In genomic region chr7:136128050-136128449, GRCh38 we compare ENCODE assay signal across 24 cellular contexts.
DNase-seq lines count a peak whose midpoint lies in the region; ATAC-seq, FAIRE-seq and TF ChIP-seq lines count a peak whose summit lies in the region.
"Had no signal": no experiment of that assay in that cellular context is flagged by ENCODE, and none has a peak within 500 bp of the region (broad histone marks: within the 10 kb centered on the region; RNA-seq: fewer than 3 reads in every experiment).

No MANE protein-coding gene starts in this region.

- H3K27me3 ChIP-seq in Karpas-422 (ENCODE audit: low read length) (no peaks in the 10 kb centered on the region), K562 (ENCODE audit: control insufficient read depth in 2 of 2, insufficient read depth in 2 of 2, low read length in 2 of 2) (no peaks in the 10 kb centered on the region), mesendoderm (ENCODE audit: insufficient read depth, low read length, poor library complexity) (no peaks in the 10 kb centered on the region)
- H3K27me3 ChIP-seq: BE2C, BLaER1 had no signal

- no TSS peak for BruUV-seq in K562 (replicated peaks; lab: Mats Ljungman, UMichigan)

- H3K4me3 Mint-ChIP-seq in WTC11, result no peak overlapping the region
- no peak overlapping the region for H3K4me3 Mint-ChIP-seq in stimulated activated naive B cell treated with anti-CD40 and anti-IgM and Interleukin-4, amounts not matched to agents 10 μg/mL and 1 μg/mL and 100 μg/mL, for 72 hours
- H3K4me3 Mint-ChIP-seq: CD14-positive monocyte; CD4-positive, alpha-beta memory T cell; CD4-positive, CD25-positive, alpha-beta regulatory T cell; CD8-positive, alpha-beta memory T cell had no signal

- TF ChIP-seq EP300 in K562 (IDR thresholded peaks at IDR 0.05; ENCODE audit: low read length), result no peak

- peaks cover 3% of the 10 kb centered on the region; the same call in 1 of the 2 replicates for H3K4me1 ChIP-seq in Karpas-422 (ENCODE audit: low read length)
- no peaks in the 10 kb centered on the region; a peak in 1 of 5 replicates for H3K4me1 ChIP-seq in K562 (replicated peaks in 1 of 2; ENCODE audit: control insufficient read depth in 2 of 2, insufficient read depth in 2 of 2, low read length in 2 of 2)
- peaks cover 4% of the 10 kb centered on the region for H3K4me1 ChIP-seq in mesendoderm (ENCODE audit: control insufficient read depth, low read depth, low read length)
- H3K4me1 ChIP-seq: BE2C, BLaER1 had no signal

- H3K36me3 ChIP-seq in Karpas-422 (ENCODE audit: insufficient read depth, low read length) (no peaks in the 10 kb centered on the region), K562 (ENCODE audit: control insufficient read depth, insufficient read depth, low read length) (no peaks in the 10 kb centered on the region; the same call in 2 of the 3 replicates), mesendoderm (ENCODE audit: control insufficient read depth, insufficient read depth, low read length) (no peaks in the 10 kb centered on the region)
- H3K36me3 ChIP-seq: BE2C, BLaER1 had no signal

- no peaks in the 10 kb centered on the region for H3K36me3 Mint-ChIP-seq in WTC11
- peaks cover 1 to 6% of the 10 kb centered on the region in 2 donors for H3K36me3 Mint-ChIP-seq in stimulated activated naive B cell treated with anti-CD40 and anti-IgM and Interleukin-4, amounts not matched to agents 10 μg/mL and 1 μg/mL and 100 μg/mL, for 72 hours
- H3K36me3 Mint-ChIP-seq: CD14-positive monocyte; CD4-positive, CD25-positive, alpha-beta regulatory T cell had no signal

- peaks cover 7% of the 10 kb centered on the region for H3K4me1 Mint-ChIP-seq in WTC11
- H3K4me1 Mint-ChIP-seq in stimulated activated naive B cell treated with anti-CD40 and anti-IgM and Interleukin-4, amounts not matched to agents 10 μg/mL and 1 μg/mL and 100 μg/mL, for 72 hours, result no peaks in the 10 kb centered on the region
- H3K4me1 Mint-ChIP-seq: CD14-positive monocyte had no signal

- no peak overlapping the region for H2BK15ac ChIP-seq in mesendoderm (replicated peaks; ENCODE audit: low read depth)

- ATAC-seq in WTC11 (no peak; the same call in 1 of the 2 replicates), K562 (peak; percentile 64), GM21737 (IDR thresholded peaks at IDR 0.05; ENCODE audit: unreplicated experiment) (no peak)
- ATAC-seq in stimulated activated naive B cell treated with anti-CD40 and anti-IgM and Interleukin-4, amounts not matched to agents 10 μg/mL and 1 μg/mL and 100 μg/mL, for 72 hours (replicated peaks), result no peak

- no peaks in the 10 kb centered on the region for H3K79me2 ChIP-seq in Karpas-422 (ENCODE audit: low read length)
- peaks cover 10% of the 10 kb centered on the region; the same call in 1 of the 3 replicates for H3K79me2 ChIP-seq in K562 (ENCODE audit: control insufficient read depth, insufficient read depth, low read length)
- no peaks in the 10 kb centered on the region for H3K79me2 ChIP-seq in mesendoderm (ENCODE audit: control insufficient read depth, insufficient read depth, low read length)

- H3K27me3 Mint-ChIP-seq in WTC11 (ENCODE audit: low read depth), result peaks cover 5% of the 10 kb centered on the region
- peaks cover 0 to 4% of the 10 kb centered on the region in 2 donors for H3K27me3 Mint-ChIP-seq in stimulated activated naive B cell treated with anti-CD40 and anti-IgM and Interleukin-4, amounts not matched to agents 10 μg/mL and 1 μg/mL and 100 μg/mL, for 72 hours
- H3K27me3 Mint-ChIP-seq: CD4-positive, alpha-beta memory T cell; CD4-positive, CD25-positive, alpha-beta regulatory T cell; CD8-positive, alpha-beta memory T cell had no signal

- POLR2A ChIA-PET in WTC11 (lab: Charles Lee) (no interaction called here), K562 (lab: Yijun Ruan, JAX) (no interaction called here)

- H3K27ac Mint-ChIP-seq in WTC11, result no peak overlapping the region
- no peak overlapping the region for H3K27ac Mint-ChIP-seq in stimulated activated naive B cell treated with anti-CD40 and anti-IgM and Interleukin-4, amounts not matched to agents 10 μg/mL and 1 μg/mL and 100 μg/mL, for 72 hours
- H3K27ac Mint-ChIP-seq: CD14-positive monocyte; CD4-positive, alpha-beta memory T cell; CD4-positive, CD25-positive, alpha-beta regulatory T cell had no signal

- H3K23ac ChIP-seq in mesendoderm (ENCODE audit: low read length), result no peak overlapping the region

- H2BK5ac ChIP-seq in mesendoderm (ENCODE audit: low read length), result peak overlapping the region; percentile 35

- H3K4me3 ChIP-seq in Karpas-422 (ENCODE audit: low read length), result no peak overlapping the region
- H3K4me3 ChIP-seq in K562, result no peak overlapping the region
- no peak overlapping the region for H3K4me3 ChIP-seq in mesendoderm (ENCODE audit: low read length)
- H3K4me3 ChIP-seq: BLaER1 had no signal

- H3K18ac ChIP-seq in mesendoderm (ENCODE audit: low read length), result no peak overlapping the region

- H2AFZ ChIP-seq in Karpas-422 (ENCODE audit: low read length) (no peak overlapping the region), K562 (ENCODE audit: low read depth, low read length) (no peak overlapping the region)

- WGBS in K562 (ENCODE audit: insufficient coverage, low coverage, missing lambda C conversion rate), result 29% methylated on average over 3 of the region's 3 CpGs
- WGBS in mesendoderm (ENCODE audit: extremely low coverage, insufficient coverage, low lambda C conversion rate), result no CpG with 5 or more reads among the region's 3 CpGs

- H3K9me3 Mint-ChIP-seq in WTC11, result peaks cover 21% of the 10 kb centered on the region
- peaks cover 3 to 4% of the 10 kb centered on the region in 2 donors for H3K9me3 Mint-ChIP-seq in stimulated activated naive B cell treated with anti-CD40 and anti-IgM and Interleukin-4, amounts not matched to agents 10 μg/mL and 1 μg/mL and 100 μg/mL, for 72 hours
- H3K9me3 Mint-ChIP-seq: CD8-positive, alpha-beta memory T cell had no signal

- H2AK5ac ChIP-seq in mesendoderm (ENCODE audit: low read length), result no peak overlapping the region

- H3K9me2 ChIP-seq in Karpas-422 (replicated peaks; ENCODE audit: insufficient read depth, low read length), result no peaks in the 10 kb centered on the region

- H3K27ac ChIP-seq in Karpas-422 (ENCODE audit: low read length), result no peak overlapping the region
- H3K27ac ChIP-seq in K562 (ENCODE audit: extremely low read depth, low read depth, low read length), result no peak overlapping the region
- H3K27ac ChIP-seq in mesendoderm (ENCODE audit: low read depth, low read length), result no peak overlapping the region
- H3K27ac ChIP-seq: BLaER1 had no signal

- H4K8ac ChIP-seq in mesendoderm (ENCODE audit: low read depth, low read length), result no peak overlapping the region

- no peak overlapping the region for H2BK120ac ChIP-seq in mesendoderm (ENCODE audit: low read depth, low read length)

- H3K9me3 ChIP-seq in Karpas-422 (ENCODE audit: low read length) (no peaks in the 10 kb centered on the region), K562 (replicated peaks; ENCODE audit: control insufficient read depth, insufficient read depth, low read depth, low read length) (no peaks in the 10 kb centered on the region)
- H3K9me3 ChIP-seq: BE2C, BLaER1 had no signal

- intact Hi-C loops in K562 (cut with micrococcal nuclease), result no loop called here

- H4K20me1 ChIP-seq in Karpas-422 (ENCODE audit: insufficient read depth, low read depth, low read length) (no peaks in the 10 kb centered on the region), K562 (replicated peaks; ENCODE audit: control insufficient read depth, insufficient read depth, low read length) (no peaks in the 10 kb centered on the region)
- H4K20me1 ChIP-seq: BLaER1 had no signal

- H4K5ac ChIP-seq in mesendoderm (ENCODE audit: low read length), result no peak overlapping the region

- no peak for TF ChIP-seq RAD21 in K562 (CRISPR knock-in tag; conservative IDR thresholded peaks at IDR 0.05 in 1 of 2, IDR thresholded peaks at IDR 0.05 in 1 of 2)

- H3K56ac ChIP-seq in mesendoderm (ENCODE audit: low read length), result peak overlapping the region; percentile 30

- no peak overlapping the region for H3K9ac ChIP-seq in Karpas-422 (ENCODE audit: low read length)
- no peak overlapping the region for H3K9ac ChIP-seq in K562 (ENCODE audit: insufficient read depth in 1 of 2, low read depth in 2 of 2, low read length in 2 of 2)
- no peak overlapping the region for H3K9ac ChIP-seq in mesendoderm (ENCODE audit: low read length)
- H3K9ac ChIP-seq: BLaER1 had no signal

- no peak for TF ChIP-seq POLR2A in K562 (conservative IDR thresholded peaks at IDR 0.05)

- no peaks in the 10 kb centered on the region for H3K79me1 ChIP-seq in mesendoderm (ENCODE audit: low read length)

- H3K4ac ChIP-seq in mesendoderm (ENCODE audit: low read depth, low read length), result no peak overlapping the region

- DNase-seq in Karpas-422 (peak; percentile 57), WTC11 (ENCODE audit: low spot score) (no peak), K562 (ENCODE audit: extremely low read depth in 1 of 4, low spot score in 3 of 4) (no peak), mesendoderm (no peak), DMS153 treated with DMSO at 0.1 percent for 48 hours (lab: John Stamatoyannopoulos, UW; ENCODE audit: unreplicated experiment) (no peak), MV-4-11 (lab: John Stamatoyannopoulos, UW) (no peak)
- DNase-seq in stimulated activated naive B cell treated with anti-CD40 and anti-IgM and Interleukin-4, amounts not matched to agents 10 μg/mL and 1 μg/mL and 100 μg/mL, for 72 hours, result no peak
- DNase-seq: 8988T; ACHN; BE2C; C1 segment of cervical spinal cord; CD4-positive, alpha-beta memory T cell; CD4-positive, CD25-positive, alpha-beta regulatory T cell; CD8-positive, alpha-beta memory T cell; COR-L47; DMS 273 treated with DMSO at 0.1 percent for 48 hours; DMS153; DMS79 treated with DMSO at 0.1 percent for 48 hours; GF-D8 had no signal

- in situ Hi-C loops in K562 (cut with MboI), result no loop called here

- TF ChIP-seq CTCF in WTC11 (IDR thresholded peaks at IDR 0.05) (no peak), K562 (IDR thresholded peaks at IDR 0.05 in 2 of 3, conservative IDR thresholded peaks at IDR 0.05 in 1 of 3; ENCODE audit: insufficient read depth in 2 of 3, low read depth in 1 of 3, low read length in 3 of 3) (0 out of 6 replicates have a peak, but pooled peaks of 2 of the 3 experiments have one; percentile 2 to 13)

- H3K4me2 ChIP-seq in Karpas-422 (ENCODE audit: low read depth, low read length, poor library complexity, severe bottlenecking) (no peak overlapping the region), K562 (ENCODE audit: insufficient read depth, low read length) (no peak overlapping the region), mesendoderm (ENCODE audit: low read length) (no peak overlapping the region)
- H3K4me2 ChIP-seq: BLaER1 had no signal

- CTCF ChIA-PET in WTC11 (lab: Charles Lee), result no interaction called here
- CTCF ChIA-PET in K562 (lab: Yijun Ruan, JAX; ENCODE audit: low intra/inter-chr PET ratio), result no interaction called here

- FAIRE-seq in K562 (lab: Jason Lieb, UNC), result no peak
- FAIRE-seq: G401.6, GM12891 had no signal

- no peaks in the 10 kb centered on the region for H3K9me1 ChIP-seq in K562 (ENCODE audit: control insufficient read depth, insufficient read depth, low read length)

TF ChIP-seq in K562, 482 proteins besides CTCF, POLR2A, EP300 and RAD21 (continues in another document):
- TF ChIP-seq ZNF121 (CRISPR knock-in tag; conservative IDR thresholded peaks at IDR 0.05), result no peak
